ENCODE assay signal across 10 cellular contexts in genomic region chr22:31917227-31917921, GRCh38. TPM values are rescaled to one million over a fixed set of nuclear protein-coding genes. Genes with fewer than 3 reads are reported as not detected.
DNase-seq lines count a peak whose midpoint lies in the region; ATAC-seq lines count a peak whose summit lies in the region.
"Had no signal": no experiment of that assay in that cellular context is flagged by ENCODE, and none has a peak within 500 bp of the region (broad histone marks: within the 10 kb centered on the region; RNA-seq: fewer than 3 reads in every experiment).

No MANE protein-coding gene starts in this region.

- DNase-seq in activated CD4-positive, CD25-positive, alpha-beta regulatory T cell treated with anti-CD3 and anti-CD28 coated beads, Interleukin-2, amount 50 U/mL, for 72 hours, result no peak
- DNase-seq in activated CD4-positive, alpha-beta memory T cell treated with anti-CD3 and anti-CD28 coated beads, Interleukin-2, amount 10 ng/mL, durations not matched to agents 7 days and 5 days, result peak; percentile 31
- DNase-seq in pons (ENCODE audit: low spot score) (peak; percentile 59), NCI-H1436 treated with DMSO at 0.1 percent for 48 hours (lab: John Stamatoyannopoulos, UW) (no peak)

- H3K27me3 Mint-ChIP-seq in activated CD4-positive, alpha-beta memory T cell treated with anti-CD3 and anti-CD28 coated beads, Interleukin-2, amount 10 ng/mL, durations not matched to agents 7 days and 5 days, result no peaks in the 10 kb centered on the region
- H3K27me3 Mint-ChIP-seq: activated naive CD8-positive, alpha-beta T cell had no signal

- H3K9me3 Mint-ChIP-seq in activated CD4-positive, alpha-beta memory T cell treated with anti-CD3 and anti-CD28 coated beads, Interleukin-2, amount 10 ng/mL, durations not matched to agents 7 days and 5 days, result no peaks in the 10 kb centered on the region

- peak overlapping the region; percentile 19 for H3K4me3 Mint-ChIP-seq in activated CD4-positive, alpha-beta memory T cell treated with anti-CD3 and anti-CD28 coated beads, Interleukin-2, amount 10 ng/mL, durations not matched to agents 7 days and 5 days
- H3K4me3 Mint-ChIP-seq: activated naive CD8-positive, alpha-beta T cell had no signal

- CTCF ChIA-PET in activated CD4-positive, alpha-beta memory T cell treated with anti-CD3 and anti-CD28 coated beads, Interleukin-2, amount 10 ng/mL, durations not matched to agents 7 days and 5 days (lab: Charles Lee), result interaction anchor here (0.6 kb wide), 2 partner anchors 48 to 281 kb away, joined by 3 read pairs; no protein-coding TSS in a partner anchor

- peak; percentile 42 to 62 for ATAC-seq in activated CD4-positive, CD25-positive, alpha-beta regulatory T cell treated with anti-CD3 and anti-CD28 coated beads, Interleukin-2, amount 50 U/mL, for 24 hours
- ATAC-seq in HG02678 (IDR thresholded peaks at IDR 0.05; ENCODE audit: unreplicated experiment), result peak; percentile 54
- ATAC-seq in HG03565 (IDR thresholded peaks at IDR 0.05; ENCODE audit: unreplicated experiment), result no peak
- ATAC-seq in GM19023 (IDR thresholded peaks at IDR 0.05; ENCODE audit: unreplicated experiment), result no peak
- ATAC-seq: A549 had no signal

- H3K27ac Mint-ChIP-seq in activated CD4-positive, alpha-beta memory T cell treated with anti-CD3 and anti-CD28 coated beads, Interleukin-2, amount 10 ng/mL, durations not matched to agents 7 days and 5 days, result no peak overlapping the region
- H3K27ac Mint-ChIP-seq: activated naive CD8-positive, alpha-beta T cell had no signal

- no peaks in the 10 kb centered on the region for H3K36me3 Mint-ChIP-seq in activated CD4-positive, alpha-beta memory T cell treated with anti-CD3 and anti-CD28 coated beads, Interleukin-2, amount 10 ng/mL, durations not matched to agents 7 days and 5 days (ENCODE audit: low read depth)
- H3K36me3 Mint-ChIP-seq: activated naive CD8-positive, alpha-beta T cell had no signal

- peaks cover 16% of the 10 kb centered on the region for H3K4me1 Mint-ChIP-seq in activated CD4-positive, alpha-beta memory T cell treated with anti-CD3 and anti-CD28 coated beads, Interleukin-2, amount 10 ng/mL, durations not matched to agents 7 days and 5 days

- POLR2A ChIA-PET in activated CD4-positive, alpha-beta memory T cell treated with anti-CD3 and anti-CD28 coated beads, Interleukin-2, amount 10 ng/mL, durations not matched to agents 7 days and 5 days (lab: Charles Lee), result interaction anchor here (1.0 to 1.2 kb wide), 2 partner anchors 28 to 256 kb away, joined by 3 read pairs; partner anchors contain the start of gene PISD

RNA-seq across cellular contexts. Expression of gene YWHAH, which starts 27.0 kb away (rescaled TPM):
- 100 to 1,000 TPM; 203 to 211 TPM for total RNA-seq in activated CD4-positive, alpha-beta memory T cell treated with anti-CD3 and anti-CD28 coated beads, Interleukin-2, amount 10 ng/mL, durations not matched to agents 7 days and 5 days

Comparison
In these comparisons a context has a peak if more than half of its experiments do, and no peak if none do; other contexts are left out.
1. ATAC-seq: peak in activated CD4-positive, CD25-positive, alpha-beta regulatory T cell treated with anti-CD3 and anti-CD28 coated beads, Interleukin-2, amount 50 U/mL, for 24 hours (2 of 2) and HG02678 (single experiment); none in HG03565 (single experiment) and GM19023 (single experiment).
2. DNase-seq: peak in activated CD4-positive, alpha-beta memory T cell treated with anti-CD3 and anti-CD28 coated beads, Interleukin-2, amount 10 ng/mL, durations not matched to agents 7 days and 5 days (single experiment) and pons (single experiment); none in activated CD4-positive, CD25-positive, alpha-beta regulatory T cell treated with anti-CD3 and anti-CD28 coated beads, Interleukin-2, amount 50 U/mL, for 72 hours (single experiment) and NCI-H1436 treated with DMSO at 0.1 percent for 48 hours (single experiment).